Comparison of ENCODE assay signal across 1 cellular context in the genomic region with DNA sequence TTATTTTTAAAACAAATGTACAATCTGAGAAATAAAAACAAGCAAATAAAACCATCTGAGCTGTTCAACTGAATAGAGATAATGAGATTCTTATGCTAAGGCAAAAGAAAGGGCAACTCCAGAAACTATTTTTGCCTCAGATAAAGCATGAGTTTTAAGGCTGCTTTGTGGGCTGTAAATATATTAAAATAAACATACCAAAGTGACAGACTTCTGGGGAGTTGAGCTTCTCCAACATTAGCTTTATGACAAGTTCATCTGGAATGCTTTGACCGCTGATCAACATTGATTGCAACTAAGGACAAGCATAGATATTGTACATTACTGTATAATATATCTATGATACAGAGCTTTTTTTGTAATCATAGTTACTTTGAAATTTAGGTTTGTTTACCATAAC.
TF ChIP-seq lines count a peak whose summit lies in the region.

No MANE protein-coding gene starts in this region.

TF ChIP-seq in endothelial cell of umbilical vein, 7 proteins besides CTCF, POLR2A, EP300 and RAD21:
- TF ChIP-seq MYC (IDR thresholded peaks at IDR 0.05; ENCODE audit: low read depth, low read length) (no peak), FOS (IDR thresholded peaks at IDR 0.05; ENCODE audit: borderline replicate concordance, insufficient read depth, low read length) (no peak), EZH2 (IDR thresholded peaks at IDR 0.05; ENCODE audit: borderline replicate concordance, low read depth, low read length, severe bottlenecking) (no peak), GATA2 (IDR thresholded peaks at IDR 0.05; ENCODE audit: insufficient read depth, insufficient read length, low read depth, low read length) (no peak), JUN (IDR thresholded peaks at IDR 0.05; ENCODE audit: borderline replicate concordance, insufficient read depth, insufficient read length, low read depth) (no peak), POLR2AphosphoS5 (IDR thresholded peaks at IDR 0.05; ENCODE audit: insufficient read depth, low read depth, low read length) (no peak)
- TF ChIP-seq, protein P1, sequence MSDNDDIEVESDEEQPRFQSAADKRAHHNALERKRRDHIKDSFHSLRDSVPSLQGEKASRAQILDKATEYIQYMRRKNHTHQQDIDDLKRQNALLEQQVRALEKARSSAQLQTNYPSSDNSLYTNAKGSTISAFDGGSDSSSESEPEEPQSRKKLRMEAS (IDR thresholded peaks at IDR 0.05; ENCODE audit: insufficient read depth, insufficient read length): no peak
TF ChIP-seq in endothelial cell of umbilical vein: peak in this region for 0.
